ENCODE assay signal across 14 cellular contexts in the genomic region with DNA sequence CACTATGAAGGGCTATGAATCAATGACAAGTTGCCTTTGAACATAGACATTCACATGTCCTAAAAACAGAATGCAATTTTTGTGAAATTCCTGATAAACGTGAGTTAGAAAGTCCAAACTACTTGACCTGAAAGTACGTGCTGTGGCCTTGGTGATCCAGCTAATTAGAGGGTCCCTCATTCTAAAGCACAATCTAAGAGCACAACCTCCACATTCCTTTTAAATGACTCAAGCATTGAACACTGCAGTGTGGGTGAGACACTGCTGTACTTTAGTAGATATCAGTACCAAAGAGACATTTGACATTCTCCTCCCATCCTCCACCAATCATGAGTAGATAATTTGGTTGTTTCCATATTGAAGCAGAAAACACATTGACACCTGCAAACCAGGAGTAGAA.
"Had no signal": no experiment of that assay in that cellular context is flagged by ENCODE, and none has a peak within 500 bp of the region (broad histone marks: within the 10 kb centered on the region; RNA-seq: fewer than 3 reads in every experiment).

No MANE protein-coding gene starts in this region.

- ATAC-seq: activated CD4-positive, alpha-beta T cell treated with anti-CD3 and anti-CD28 coated beads for 36 hours; left cardiac atrium had no signal

- H3K27me3 Mint-ChIP-seq: activated CD4-positive, alpha-beta memory T cell treated with anti-CD3 and anti-CD28 coated beads, Interleukin-2, amount 10 ng/mL, durations not matched to agents 7 days and 5 days; activated CD4-positive, alpha-beta T cell treated with anti-CD3 and anti-CD28 coated beads for 36 hours; central memory CD8-positive, alpha-beta T cell had no signal

- H3K9me3 ChIP-seq: thoracic aorta had no signal

- H3K4me1 ChIP-seq: stomach had no signal

- H3K4me1 Mint-ChIP-seq: activated CD4-positive, alpha-beta memory T cell treated with anti-CD3 and anti-CD28 coated beads, Interleukin-2, amount 10 ng/mL, durations not matched to agents 7 days and 5 days; activated CD4-positive, alpha-beta T cell treated with anti-CD3 and anti-CD28 coated beads for 36 hours; central memory CD8-positive, alpha-beta T cell had no signal

- H3K4me3 Mint-ChIP-seq: activated CD4-positive, alpha-beta memory T cell treated with anti-CD3 and anti-CD28 coated beads, Interleukin-2, amount 10 ng/mL, durations not matched to agents 7 days and 5 days; activated CD4-positive, alpha-beta T cell treated with anti-CD3 and anti-CD28 coated beads for 36 hours; central memory CD8-positive, alpha-beta T cell; endodermal cell; nephron progenitor cell had no signal

- H3K27ac Mint-ChIP-seq: activated CD4-positive, alpha-beta memory T cell treated with anti-CD3 and anti-CD28 coated beads, Interleukin-2, amount 10 ng/mL, durations not matched to agents 7 days and 5 days; activated CD4-positive, alpha-beta T cell treated with anti-CD3 and anti-CD28 coated beads for 36 hours; endodermal cell; nephron progenitor cell had no signal

- DNase-seq: activated CD4-positive, alpha-beta memory T cell treated with anti-CD3 and anti-CD28 coated beads, Interleukin-2, amount 10 ng/mL, durations not matched to agents 7 days and 5 days; activated CD4-positive, alpha-beta T cell treated with anti-CD3 and anti-CD28 coated beads for 36 hours; endodermal cell; hippocampal formation; left cardiac atrium; mammary epithelial cell; nephron progenitor cell; stimulated activated CD4-positive, alpha-beta T cell treated with anti-CD3 and anti-CD28 coated beads, Interleukin-15, amount 100 ng/mL, for 24 hours; stimulated activated CD4-positive, alpha-beta T cell treated with anti-CD3 and anti-CD28 coated beads, Interleukin-4, amount 100 ng/mL, for 4 hours; stomach; T-helper 1 cell; WERI-Rb-1 had no signal

- H3K4me3 ChIP-seq: stomach, thoracic aorta had no signal

- H3K36me3 ChIP-seq: stomach, thoracic aorta, WERI-Rb-1 had no signal

- H3K27ac ChIP-seq: stomach, thoracic aorta, WERI-Rb-1 had no signal

- H3K27me3 ChIP-seq: stomach had no signal

- H3K9me3 Mint-ChIP-seq: activated CD4-positive, alpha-beta memory T cell treated with anti-CD3 and anti-CD28 coated beads, Interleukin-2, amount 10 ng/mL, durations not matched to agents 7 days and 5 days had no signal
